8 cellular contexts compared by ENCODE assay signal in the genomic region with DNA sequence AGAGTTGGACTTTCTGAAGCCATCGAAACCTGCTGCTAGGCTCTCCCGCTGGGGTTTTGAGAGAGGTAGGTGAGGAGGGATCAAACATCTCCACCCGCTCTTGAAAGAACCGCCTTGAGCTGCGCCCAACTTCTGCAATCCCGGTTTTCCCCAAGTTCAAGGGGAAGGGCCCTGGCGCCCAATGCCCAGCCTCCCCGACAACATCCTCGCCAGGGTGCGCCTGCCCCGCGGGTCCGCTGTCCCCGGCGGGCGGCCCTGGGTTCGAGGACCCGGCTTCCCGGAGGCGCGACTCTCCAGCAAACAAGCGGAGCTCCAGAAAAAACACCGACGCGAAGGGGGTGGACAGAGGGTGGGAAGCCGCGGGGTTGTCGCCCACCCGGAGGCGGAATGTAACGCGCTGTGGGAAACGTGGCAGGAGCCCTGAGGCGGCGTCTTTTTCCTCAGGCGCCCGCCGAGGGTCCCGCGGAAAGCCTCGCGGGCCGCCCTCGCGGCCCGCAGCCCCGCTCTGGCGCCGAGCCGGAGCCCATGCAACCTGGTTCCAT. TPM values are rescaled to one million over a fixed set of nuclear protein-coding genes. Genes with fewer than 3 reads are reported as not detected.
A peak's percentile ranks its signal among the peaks of the same experiment; 100 is the strongest.
DNase-seq lines count a peak whose midpoint lies in the region; ATAC-seq and TF ChIP-seq lines count a peak whose summit lies in the region.

No MANE protein-coding gene starts in this region.

- H3K4me3 ChIP-seq in GM08714 (ENCODE audit: low read length) (peak overlapping the region; percentile 90), H7 (ENCODE audit: insufficient read depth, low read depth, low read length) (peak overlapping the region; percentile 86), ovary (peak overlapping the region; percentile 98), vagina (peak overlapping the region; percentile 74)

- H3K36me3 ChIP-seq in H7 (replicated peaks; ENCODE audit: control insufficient read depth, insufficient read depth, low read length): peaks cover 5% of the 10 kb centered on the region
- no peaks in the 10 kb centered on the region for H3K36me3 ChIP-seq in ovary
- H3K36me3 ChIP-seq in vagina: no peaks in the 10 kb centered on the region

- TF ChIP-seq CTCF in ovary (IDR thresholded peaks at IDR 0.05): no peak
- no peak for TF ChIP-seq CTCF in vagina (IDR thresholded peaks at IDR 0.05)

- DNase-seq in H7 (peak; percentile 72), NCI-H1105 treated with DMSO at 0.1 percent for 48 hours (lab: John Stamatoyannopoulos, UW) (peak; percentile 48), activated gamma-delta T cell (lab: John Stamatoyannopoulos, UW) (peak; percentile 20), head of caudate nucleus (peak in 37 of 42 donors; percentile 5 to 60 (median 29)), ovary (peak; percentile 27 to 67 (median 47)), vagina (ENCODE audit: extremely low spot score in 2 of 2) (no peak)

- H3K27me3 ChIP-seq in H7 (ENCODE audit: control insufficient read depth, insufficient read depth, low read length) (peaks cover 4% of the 10 kb centered on the region; the same call in 1 of the 2 replicates), ovary (no peaks in the 10 kb centered on the region), vagina (no peaks in the 10 kb centered on the region)

- no peak for TF ChIP-seq EP300 in ovary (IDR thresholded peaks at IDR 0.05)

- ATAC-seq in HG03457 (IDR thresholded peaks at IDR 0.05; ENCODE audit: unreplicated experiment): no peak

- TF ChIP-seq POLR2A in ovary (IDR thresholded peaks at IDR 0.05): no peak
- no peak for TF ChIP-seq POLR2A in vagina (IDR thresholded peaks at IDR 0.05)

- peak overlapping the region; percentile 82 to 84 for H3K27ac ChIP-seq in ovary
- peak overlapping the region; percentile 94 for H3K27ac ChIP-seq in vagina

- H3K4me1 ChIP-seq in ovary (ENCODE audit: insufficient read depth) (peaks cover 6% of the 10 kb centered on the region), vagina (peaks cover 31% of the 10 kb centered on the region)

- 0% methylated on average over 36 to 50 of the region's 50 CpGs for WGBS in ovary, 3 donors

- H3K9me3 ChIP-seq in ovary (no peaks in the 10 kb centered on the region), vagina (no peaks in the 10 kb centered on the region)

- intact Hi-C loops in head of caudate nucleus (cut with DNase I): no loop called here
- intact Hi-C loops in ovary (cut with DNase I): no loop called here
- intact Hi-C loops in vagina (cut with DNase I): no loop called here

RNA-seq across cellular contexts. Expression of a gene that starts 0.6 kb away (rescaled TPM):
- total RNA-seq in H7 (2014; rRNA removed; shearing (Covaris generic)): 22.4 and 26.3 TPM in 2 replicates
- total RNA-seq in ovary (100 to 1,000 TPM in 1 of 7 donors, 10 to 100 TPM in 6; 16.7 to 181 (median 24.5) TPM), vagina (70.0 TPM)
- 10 to 100 TPM; 22.6 to 28.3 TPM for polyA plus RNA-seq in ovary

Comparison
In these comparisons a context has a peak if more than half of its experiments do, and no peak if none do; other contexts are left out.
1. DNase-seq: peak in H7 (single experiment), NCI-H1105 treated with DMSO at 0.1 percent for 48 hours (single experiment), activated gamma-delta T cell (single experiment), head of caudate nucleus (37 of 42) and ovary (5 of 5); none in vagina (0 of 2).
2. Peak in every context shown above with its lines, with median percentiles within 50 percentile points of each other: H3K4me3 ChIP-seq.